In the genomic region with DNA sequence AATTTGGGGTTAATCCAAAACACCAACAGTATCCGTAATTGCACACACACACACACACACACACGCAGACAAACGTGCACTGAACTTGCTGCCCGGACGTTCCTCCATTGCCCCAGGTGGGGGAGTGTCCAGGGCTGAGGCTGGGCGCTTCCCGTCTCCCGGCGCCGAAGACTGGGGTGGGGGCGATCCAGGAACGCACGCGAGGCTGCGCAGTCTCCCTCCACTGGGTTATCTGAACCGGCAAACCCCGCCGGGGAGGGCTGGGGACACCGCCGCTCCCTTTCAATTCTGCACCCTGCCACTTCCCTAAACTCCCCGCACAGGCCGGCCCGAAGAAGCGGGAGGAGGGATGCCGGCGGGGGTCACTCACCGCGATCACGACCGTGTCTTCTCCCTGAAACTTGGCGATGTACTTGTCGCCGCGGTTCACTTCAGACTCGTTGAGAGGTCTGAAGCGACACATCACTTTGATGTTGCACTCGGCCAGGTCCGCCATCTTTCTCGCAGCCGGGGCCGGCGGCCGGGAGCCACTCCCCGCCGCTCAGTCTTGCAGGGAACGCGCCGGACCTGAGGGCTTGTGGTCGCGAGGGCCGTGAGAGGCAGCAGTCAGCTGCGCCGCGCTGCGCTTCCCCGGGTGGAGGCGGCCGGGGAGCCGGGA, we compare ENCODE assay signal across 8 cellular contexts. TPM values are rescaled to one million over a fixed set of nuclear protein-coding genes. Genes with fewer than 3 reads are reported as not detected.
A peak's percentile ranks its signal among the peaks of the same experiment; 100 is the strongest.
DNase-seq lines count a peak whose midpoint lies in the region; ATAC-seq and TF ChIP-seq lines count a peak whose summit lies in the region.

No MANE protein-coding gene starts in this region.

- no peak for TF ChIP-seq CTCF in ovary (IDR thresholded peaks at IDR 0.05)
- TF ChIP-seq CTCF in tibial nerve (IDR thresholded peaks at IDR 0.05) = peak in 1 of 5 experiments; percentile 19

- intact Hi-C loops in Right ventricle myocardium inferior (cut with DNase I) (loop anchor here (5.0 to 10.0 kb wide), 4 partner anchors 92 to 289 kb away; partner anchors contain the start of genes ARHGAP12 and EPC1), ovary (cut with DNase I) (loop anchor here in 1 of 4 donors (10.0 kb wide), 1 partner anchor 289 kb away; the partner anchor contains the start of gene EPC1)

- H3K27ac ChIP-seq in SJCRH30 (peak overlapping the region; percentile 95), ovary (peak overlapping the region; percentile 96 to 97), tibial nerve (peak overlapping the region; percentile 97 to 99 (median 98))

- DNase-seq in DMS53 treated with DMSO at 0.1 percent for 48 hours (lab: John Stamatoyannopoulos, UW; ENCODE audit: unreplicated experiment) (peak; percentile 32), HT-29 (ENCODE audit: low spot score) (peak; percentile 60), SJCRH30 (peak; percentile 77 to 80), Right ventricle myocardium inferior (ENCODE audit: missing footprints) (peak; percentile 88), ovary (peak; percentile 53 to 75 (median 67)), tibial nerve (ENCODE audit: low spot score in 2 of 2) (peak; percentile 33 to 45)
- DNase-seq in activated naive CD4-positive, alpha-beta T cell treated with anti-CD3 and anti-CD28 coated beads, Interleukin-2, amount 50 U/mL, for 72 hours (ENCODE audit: low spot score in 2 of 2) = peak in 1 of 2 donors; percentile 62

- H3K4me3 ChIP-seq in SJCRH30 (peak overlapping the region; percentile 94), ovary (peak overlapping the region; percentile 97), tibial nerve (peak overlapping the region; percentile 77 to 91 (median 88))

- peaks cover 21 to 24% of the 10 kb centered on the region in 2 donors for H3K36me3 Mint-ChIP-seq in activated naive CD4-positive, alpha-beta T cell treated with anti-CD3 and anti-CD28 coated beads, Interleukin-2, amount 50 U/mL, for 72 hours

- H3K27me3 ChIP-seq in SJCRH30 (no peaks in the 10 kb centered on the region), ovary (no peaks in the 10 kb centered on the region), tibial nerve (no peaks in the 10 kb centered on the region)

- ATAC-seq in GM21360 (IDR thresholded peaks at IDR 0.05; ENCODE audit: unreplicated experiment) (peak; percentile 41), Right ventricle myocardium inferior (peak; percentile 72)
- ATAC-seq in activated naive CD4-positive, alpha-beta T cell treated with anti-CD3 and anti-CD28 coated beads, Interleukin-2, amount 50 U/mL, for 72 hours = peak; percentile 64 to 72

- WGBS in ovary, 3 donors = 0 to 1% (median 0%) methylated on average over 51 to 59 of the region's 59 CpGs
- WGBS in tibial nerve, 2 donors = 0% methylated on average over 14 to 43 of the region's 59 CpGs

- peak overlapping the region; percentile 95 to 98 for H3K27ac Mint-ChIP-seq in activated naive CD4-positive, alpha-beta T cell treated with anti-CD3 and anti-CD28 coated beads, Interleukin-2, amount 50 U/mL, for 72 hours

- H3K9me3 Mint-ChIP-seq in activated naive CD4-positive, alpha-beta T cell treated with anti-CD3 and anti-CD28 coated beads, Interleukin-2, amount 50 U/mL, for 72 hours = no peaks in the 10 kb centered on the region

- TF ChIP-seq POLR2A in ovary (IDR thresholded peaks at IDR 0.05) (peak; percentile 35), tibial nerve (IDR thresholded peaks at IDR 0.05) (peak; percentile 12 to 23)

- TF ChIP-seq EP300 in ovary (IDR thresholded peaks at IDR 0.05) (no peak), tibial nerve (IDR thresholded peaks at IDR 0.05) (peak in 1 of 2 donors; percentile 34)

- H3K36me3 ChIP-seq in SJCRH30 (peaks cover 18% of the 10 kb centered on the region), ovary (no peaks in the 10 kb centered on the region), tibial nerve (no peaks in the 10 kb centered on the region)

- H3K4me1 ChIP-seq in SJCRH30 (0 out of 2 replicates have a peak, but pooled peaks cover 3% of the 10 kb centered on the region), ovary (ENCODE audit: insufficient read depth) (peaks cover 6% of the 10 kb centered on the region), tibial nerve (peaks cover 0 to 48% (median 16%) of the 10 kb centered on the region in 4 donors)

- H3K9me3 ChIP-seq in SJCRH30 (replicated peaks) (no peaks in the 10 kb centered on the region), ovary (no peaks in the 10 kb centered on the region), tibial nerve (no peaks in the 10 kb centered on the region)

RNA-seq across cellular contexts. Expression of gene KIF5B, which starts 0.6 kb away (rescaled TPM):
- total RNA-seq in HT-29 (2014; rRNA removed; shearing (Covaris generic)) = 51.0 TPM in 2 replicates
- total RNA-seq in SJCRH30 (2014; rRNA removed; shearing (Covaris generic)) = 208 and 238 TPM in 2 replicates
- 10 to 100 TPM; 48.5 to 95.1 TPM for total RNA-seq in activated naive CD4-positive, alpha-beta T cell treated with anti-CD3 and anti-CD28 coated beads, Interleukin-2, amount 50 U/mL, for 72 hours
- total RNA-seq in Right ventricle myocardium inferior = 138 TPM
- 10 to 100 TPM; 56.6 to 95.8 (median 64.6) TPM for total RNA-seq in ovary
- 10 to 100 TPM; 29.0 to 43.6 TPM for polyA plus RNA-seq in ovary
- total RNA-seq in tibial nerve = 100 to 1,000 TPM; 118 to 162 (median 144) TPM
